ENCODE assay signal across 1 cellular context in genomic region chr1:43348809-43349593, GRCh38.
A peak's percentile ranks its signal among the peaks of the same experiment; 100 is the strongest.
TF ChIP-seq lines count a peak whose summit lies in the region.

No MANE protein-coding gene starts in this region.

TF ChIP-seq in HepG2, 621 proteins besides CTCF, POLR2A, EP300 and RAD21 (continues in another document):
- TF ChIP-seq CSRNP1 (CRISPR knock-in tag; IDR thresholded peaks at IDR 0.05): peak; percentile 73; the same call in 1 of the 2 replicates
- peak; percentile 24; the same call in 1 of the 2 replicates for TF ChIP-seq FOXK1 (CRISPR knock-in tag; IDR thresholded peaks at IDR 0.05; ENCODE audit: borderline replicate concordance, low read depth)
- TF ChIP-seq ZNF274 (CRISPR knock-in tag; IDR thresholded peaks at IDR 0.05): 0 out of 2 replicates have a peak, but pooled peaks have one; percentile 47
- TF ChIP-seq NFAT5 (CRISPR knock-in tag; IDR thresholded peaks at IDR 0.05): peak; percentile 47; the same call in 1 of the 2 replicates
- peak; percentile 29; the same call in 1 of the 2 replicates for TF ChIP-seq RELA (CRISPR knock-in tag; IDR thresholded peaks at IDR 0.05)
- no peak for TF ChIP-seq GATAD1 (CRISPR knock-in tag; IDR thresholded peaks at IDR 0.05)
- no peak for TF ChIP-seq ZNF724P (CRISPR knock-in tag; IDR thresholded peaks at IDR 0.05; ENCODE audit: borderline replicate concordance)
- peak; percentile 85; the same call in 1 of the 2 replicates for TF ChIP-seq ZNF235 (CRISPR knock-in tag; IDR thresholded peaks at IDR 0.05; ENCODE audit: borderline replicate concordance)
- no peak for TF ChIP-seq TCF12 (IDR thresholded peaks at IDR 0.05)
- peak; percentile 62; the same call in 1 of the 2 replicates for TF ChIP-seq TCF12 (CRISPR knock-in tag; IDR thresholded peaks at IDR 0.05)
- 0 out of 2 replicates have a peak, but pooled peaks have one; percentile 16 for TF ChIP-seq EEA1 (CRISPR knock-in tag; IDR thresholded peaks at IDR 0.05; ENCODE audit: borderline replicate concordance)
- TF ChIP-seq THAP11 (CRISPR knock-in tag; IDR thresholded peaks at IDR 0.05): peak; percentile 60
- TF ChIP-seq ZNF451 (CRISPR knock-in tag; IDR thresholded peaks at IDR 0.05): 0 out of 2 replicates have a peak, but pooled peaks have one; percentile 17
- TF ChIP-seq ZMAT3 (CRISPR knock-in tag; conservative IDR thresholded peaks at IDR 0.05): peak; percentile 77; the same call in 1 of the 2 replicates
- peak; percentile 64; the same call in 1 of the 2 replicates for TF ChIP-seq ZNF552 (CRISPR knock-in tag; IDR thresholded peaks at IDR 0.05; ENCODE audit: borderline replicate concordance)
- TF ChIP-seq DNMT1 (CRISPR knock-in tag; IDR thresholded peaks at IDR 0.05): peak; percentile 48; the same call in 1 of the 2 replicates
- TF ChIP-seq TOPORS (CRISPR knock-in tag; IDR thresholded peaks at IDR 0.05): no peak
- TF ChIP-seq ZNF276 (CRISPR knock-in tag; IDR thresholded peaks at IDR 0.05; ENCODE audit: low read depth): peak; percentile 86; the same call in 1 of the 2 replicates
- TF ChIP-seq ZNF883 (CRISPR knock-in tag; IDR thresholded peaks at IDR 0.05; ENCODE audit: not compliant biosample characterization): peak; percentile 66
- 0 out of 2 replicates have a peak, but pooled peaks have one; percentile 18 for TF ChIP-seq GATAD2A (CRISPR knock-in tag; IDR thresholded peaks at IDR 0.05)
- TF ChIP-seq IKZF5 (CRISPR knock-in tag; IDR thresholded peaks at IDR 0.05): peak; percentile 47; the same call in 1 of the 2 replicates
- TF ChIP-seq SALL1 (CRISPR knock-in tag; IDR thresholded peaks at IDR 0.05): peak; percentile 58
- TF ChIP-seq ZBTB42 (CRISPR knock-in tag; IDR thresholded peaks at IDR 0.05): peak; percentile 72; the same call in 1 of the 2 replicates
- TF ChIP-seq FOXK2 (IDR thresholded peaks at IDR 0.05): 0 out of 2 replicates have a peak, but pooled peaks have one; percentile 30
- peak; percentile 62; the same call in 1 of the 2 replicates for TF ChIP-seq ZNF670 (CRISPR knock-in tag; IDR thresholded peaks at IDR 0.05; ENCODE audit: borderline replicate concordance)
- peak; percentile 91 for TF ChIP-seq RBFOX2 (IDR thresholded peaks at IDR 0.05; ENCODE audit: low read depth, low read length)
- TF ChIP-seq ZBTB3 (CRISPR knock-in tag; IDR thresholded peaks at IDR 0.05; ENCODE audit: borderline replicate concordance, low read depth): 0 out of 2 replicates have a peak, but pooled peaks have one; percentile 46
- peak; percentile 44 for TF ChIP-seq ZNF407 (CRISPR knock-in tag; IDR thresholded peaks at IDR 0.05; ENCODE audit: not compliant biosample characterization)
- 0 out of 2 replicates have a peak, but pooled peaks have one; percentile 51 for TF ChIP-seq ELF1 (CRISPR knock-in tag; IDR thresholded peaks at IDR 0.05)
- TF ChIP-seq ZNF782 (CRISPR knock-in tag; IDR thresholded peaks at IDR 0.05; ENCODE audit: borderline replicate concordance): no peak; the same call in 1 of the 2 replicates
- peak; percentile 21; the same call in 1 of the 2 replicates for TF ChIP-seq MED1 (CRISPR knock-in tag; IDR thresholded peaks at IDR 0.05)
- TF ChIP-seq MXD4 (CRISPR knock-in tag; IDR thresholded peaks at IDR 0.05): peak; percentile 76; the same call in 1 of the 2 replicates
- TF ChIP-seq ZBED4 (CRISPR knock-in tag; IDR thresholded peaks at IDR 0.05; ENCODE audit: borderline replicate concordance): peak; percentile 44; the same call in 1 of the 2 replicates
- TF ChIP-seq ZSCAN21 (CRISPR knock-in tag; IDR thresholded peaks at IDR 0.05; ENCODE audit: borderline replicate concordance): peak; percentile 78; the same call in 1 of the 2 replicates
